ENCODE assay signal across 27 cellular contexts in genomic region chr7:49294611-49295010, GRCh38.
DNase-seq lines count a peak whose midpoint lies in the region; ATAC-seq and TF ChIP-seq lines count a peak whose summit lies in the region.
"Had no signal": no experiment of that assay in that cellular context is flagged by ENCODE, and none has a peak within 500 bp of the region (broad histone marks: within the 10 kb centered on the region; RNA-seq: fewer than 3 reads in every experiment).

No MANE protein-coding gene starts in this region.

- CTCF ChIA-PET in HEK293T (lab: Yijun Ruan, JAX): no interaction called here

- 34 to 50% methylated on average over 4 of the region's 4 CpGs for WGBS in esophagus squamous epithelium, 2 donors
- WGBS in smooth muscle cell (ENCODE audit: low lambda C conversion rate): 63% methylated on average over 4 of the region's 4 CpGs

- peak overlapping the region; percentile 28 for H2AFZ ChIP-seq in KMS-11 (ENCODE audit: low read depth)
- peak overlapping the region; percentile 32 for H2AFZ ChIP-seq in smooth muscle cell (ENCODE audit: low read depth)
- H2AFZ ChIP-seq: neural progenitor cell, parathyroid adenoma had no signal

- no peak overlapping the region for H3K9ac ChIP-seq in KMS-11
- H3K9ac ChIP-seq in smooth muscle cell (ENCODE audit: low read depth): peak overlapping the region; percentile 52
- H3K9ac ChIP-seq: neural progenitor cell, parathyroid adenoma had no signal

- H3K79me2 ChIP-seq in KMS-11 (ENCODE audit: insufficient read depth, low read depth): no peaks in the 10 kb centered on the region
- no peaks in the 10 kb centered on the region for H3K79me2 ChIP-seq in smooth muscle cell (ENCODE audit: low read depth)
- H3K79me2 ChIP-seq: parathyroid adenoma had no signal

- H3K9me3 ChIP-seq in SJCRH30 (replicated peaks) (peaks cover 4% of the 10 kb centered on the region; the same call in 1 of the 2 replicates), esophagus squamous epithelium (no peaks in the 10 kb centered on the region), smooth muscle cell (replicated peaks; ENCODE audit: low read depth) (no peaks in the 10 kb centered on the region)
- H3K9me3 ChIP-seq: gastrocnemius medialis, right atrium auricular region, suprapubic skin had no signal

- H3K4me1 ChIP-seq in KMS-11 (ENCODE audit: low read depth, poor library complexity, severe bottlenecking) (peaks cover 15% of the 10 kb centered on the region), SJCRH30 (peaks cover 32% of the 10 kb centered on the region), esophagus squamous epithelium (peaks cover 0 to 17% (median 0%) of the 10 kb centered on the region in 3 donors), smooth muscle cell (ENCODE audit: low read depth) (no peaks in the 10 kb centered on the region)
- H3K4me1 ChIP-seq: gastrocnemius medialis, neural progenitor cell, parathyroid adenoma, right atrium auricular region, suprapubic skin had no signal

- H3K36me3 ChIP-seq in KMS-11 (ENCODE audit: insufficient read depth) (no peaks in the 10 kb centered on the region), SJCRH30 (no peaks in the 10 kb centered on the region), esophagus squamous epithelium (no peaks in the 10 kb centered on the region), smooth muscle cell (ENCODE audit: low read depth) (no peaks in the 10 kb centered on the region)
- H3K36me3 ChIP-seq: gastrocnemius medialis, neural progenitor cell, right atrium auricular region, suprapubic skin had no signal

- POLR2A ChIA-PET in HEK293T (lab: Yijun Ruan, JAX): no interaction called here

- ATAC-seq in HG03521 (IDR thresholded peaks at IDR 0.05; ENCODE audit: unreplicated experiment): no peak
- ATAC-seq: gastrocnemius medialis; HepG2; stimulated activated naive B cell treated with anti-CD40 and anti-IgM and Interleukin-4, amounts not matched to agents 10 μg/mL and 1 μg/mL and 100 μg/mL, for 72 hours had no signal

- no peaks in the 10 kb centered on the region for H3F3A ChIP-seq in smooth muscle cell (ENCODE audit: low read depth)

- H3K27ac ChIP-seq in KMS-11 (peak overlapping the region; percentile 36), SJCRH30 (peak overlapping the region; percentile 57), esophagus squamous epithelium (peak overlapping the region; percentile 55 to 67 (median 60)), smooth muscle cell (ENCODE audit: low read depth) (peak overlapping the region; percentile 76)
- H3K27ac ChIP-seq: gastrocnemius medialis, neural progenitor cell, parathyroid adenoma, right atrium auricular region, suprapubic skin had no signal

- H3K4me3 ChIP-seq in KMS-11 (IDR thresholded peaks at IDR 0.05; ENCODE audit: insufficient read depth, low read depth, low read length): no peak overlapping the region
- H3K4me3 ChIP-seq in SJCRH30: no peak overlapping the region
- no peak overlapping the region for H3K4me3 ChIP-seq in esophagus squamous epithelium
- no peak overlapping the region for H3K4me3 ChIP-seq in smooth muscle cell
- H3K4me3 ChIP-seq: gastrocnemius medialis, neural progenitor cell, right atrium auricular region, suprapubic skin had no signal

- DNase-seq in SJCRH30 (peak in 1 of 2 experiments; percentile 25), esophagus squamous epithelium (lab: John Stamatoyannopoulos, UW) (no peak), smooth muscle cell (lab: John Stamatoyannopoulos, UW; ENCODE audit: unreplicated experiment) (no peak), HEK293T (ENCODE audit: extremely low spot score) (no peak), GOT3 (lab: John Stamatoyannopoulos, UW) (no peak)
- DNase-seq: activated CD4-positive, CD25-positive, alpha-beta regulatory T cell treated with anti-CD3 and anti-CD28 coated beads, Interleukin-2, amount 50 U/mL, for 72 hours; activated effector memory CD4-positive, alpha-beta T cell treated with Interleukin-2 at 50 U/mL for 16 hours; activated T-cell treated with anti-CD3 and anti-CD28 coated beads for 4 hours; aorta; CD4-positive, CD25-positive, alpha-beta regulatory T cell; central memory CD4-positive, alpha-beta T cell; dermis blood vessel endothelial cell; gastrocnemius medialis; HFFc6; Kasumi-1; NCI-H1092 treated with DMSO at 0.1 percent for 48 hours; NCI-H1930; NCI-H526 treated with DMSO at 0.1 percent for 48 hours; stimulated activated CD4-positive, alpha-beta T cell treated with anti-CD3 and anti-CD28 coated beads, Interleukin-4, amount 100 ng/mL, for 4 hours; stimulated activated naive B cell treated with anti-CD40 and anti-IgM and Interleukin-4, amounts not matched to agents 10 μg/mL and 1 μg/mL and 100 μg/mL, for 72 hours had no signal

- TF ChIP-seq POLR2A in esophagus squamous epithelium (IDR thresholded peaks at IDR 0.05): no peak

- H3K27me3 ChIP-seq in KMS-11 (ENCODE audit: insufficient read depth, low read depth): no peaks in the 10 kb centered on the region
- no peaks in the 10 kb centered on the region for H3K27me3 ChIP-seq in SJCRH30
- no peaks in the 10 kb centered on the region for H3K27me3 ChIP-seq in esophagus squamous epithelium
- H3K27me3 ChIP-seq in smooth muscle cell (ENCODE audit: low read depth): no peaks in the 10 kb centered on the region
- H3K27me3 ChIP-seq: gastrocnemius medialis, neural progenitor cell, right atrium auricular region, suprapubic skin had no signal

- H4K20me1 ChIP-seq in KMS-11 (ENCODE audit: insufficient read depth) (no peaks in the 10 kb centered on the region), smooth muscle cell (ENCODE audit: low read depth) (no peaks in the 10 kb centered on the region)

- TF ChIP-seq CTCF in KMS-11 (conservative IDR thresholded peaks at IDR 0.05; ENCODE audit: low read depth, low read length): no peak
- TF ChIP-seq CTCF in esophagus squamous epithelium (IDR thresholded peaks at IDR 0.05): no peak
- no peak for TF ChIP-seq CTCF in smooth muscle cell (IDR thresholded peaks at IDR 0.05; ENCODE audit: borderline replicate concordance, insufficient read depth, poor library complexity, severe bottlenecking)

- intact Hi-C loops in esophagus squamous epithelium (cut with DNase I): no loop called here

- H3K4me2 ChIP-seq in KMS-11: peak overlapping the region; percentile 20; the same call in 1 of the 2 replicates
- H3K4me2 ChIP-seq in smooth muscle cell: peak overlapping the region; percentile 50
- H3K4me2 ChIP-seq: neural progenitor cell had no signal

TF ChIP-seq in HEK293T, 16 proteins besides CTCF, POLR2A, EP300 and RAD21:
- TF ChIP-seq LEF1 (IDR thresholded peaks at IDR 0.05; ENCODE audit: borderline replicate concordance) (no peak), NFRKB (IDR thresholded peaks at IDR 0.05) (no peak), FOXK2 (IDR thresholded peaks at IDR 0.05) (no peak), BHLHE40 (IDR thresholded peaks at IDR 0.05; ENCODE audit: borderline replicate concordance) (no peak), SP1 (IDR thresholded peaks at IDR 0.05) (no peak), CTBP1 (IDR thresholded peaks at IDR 0.05; ENCODE audit: borderline replicate concordance) (no peak), FOXM1 (IDR thresholded peaks at IDR 0.05; ENCODE audit: borderline replicate concordance) (no peak), ZNF384 (IDR thresholded peaks at IDR 0.05) (no peak), ELF4 (IDR thresholded peaks at IDR 0.05) (no peak), SUZ12 (IDR thresholded peaks at IDR 0.05) (no peak), L3MBTL2 (conservative IDR thresholded peaks at IDR 0.05) (no peak), TARDBP (IDR thresholded peaks at IDR 0.05) (no peak), ARNT (IDR thresholded peaks at IDR 0.05) (no peak), PKNOX1 (IDR thresholded peaks at IDR 0.05) (no peak), FOXA1 (IDR thresholded peaks at IDR 0.05) (no peak), HDGF (IDR thresholded peaks at IDR 0.05; ENCODE audit: borderline replicate concordance) (no peak)
